In the genomic region with DNA sequence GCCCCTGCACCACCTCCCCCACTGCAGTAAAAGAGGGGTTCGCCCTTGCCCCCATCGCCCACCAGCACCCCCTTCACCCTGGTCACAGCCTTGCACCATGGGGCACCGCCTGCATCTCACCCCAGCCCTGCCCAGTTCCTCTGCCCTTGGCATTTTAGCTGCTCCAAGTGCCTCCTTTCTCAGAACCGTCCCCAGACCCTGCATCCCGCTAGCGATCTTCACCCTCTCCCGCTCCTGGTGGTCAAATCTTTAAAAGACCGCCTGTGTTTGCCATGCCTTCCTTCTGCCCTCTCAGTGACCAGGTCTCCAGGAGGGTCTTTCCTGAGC, we compare ENCODE assay signal across 24 cellular contexts.
DNase-seq lines count a peak whose midpoint lies in the region; ATAC-seq and TF ChIP-seq lines count a peak whose summit lies in the region.
"Had no signal": no experiment of that assay in that cellular context is flagged by ENCODE, and none has a peak within 500 bp of the region (broad histone marks: within the 10 kb centered on the region; RNA-seq: fewer than 3 reads in every experiment).

No MANE protein-coding gene starts in this region.

- H4K20me1 ChIP-seq in neural progenitor cell (ENCODE audit: low read depth), result no peaks in the 10 kb centered on the region

- no peak for TF ChIP-seq EP300 in upper lobe of left lung (IDR thresholded peaks at IDR 0.05)

- H3K9me3 ChIP-seq in breast epithelium (no peaks in the 10 kb centered on the region), neural progenitor cell (ENCODE audit: low read depth) (no peaks in the 10 kb centered on the region), upper lobe of left lung (no peaks in the 10 kb centered on the region)
- H3K9me3 ChIP-seq: vagina had no signal

- BruUV-seq in MCF 10A (replicated peaks; lab: Mats Ljungman, UMichigan), result no TSS peak

- H3K36me3 ChIP-seq in breast epithelium, result no peaks in the 10 kb centered on the region
- no peaks in the 10 kb centered on the region for H3K36me3 ChIP-seq in neural progenitor cell
- no peaks in the 10 kb centered on the region for H3K36me3 ChIP-seq in upper lobe of left lung
- H3K36me3 ChIP-seq: vagina had no signal

- TF ChIP-seq POLR2A in breast epithelium (IDR thresholded peaks at IDR 0.05) (no peak), upper lobe of left lung (IDR thresholded peaks at IDR 0.05) (no peak)

- H3F3A ChIP-seq in neural progenitor cell (ENCODE audit: low read depth), result no peaks in the 10 kb centered on the region

- H3K27ac ChIP-seq in breast epithelium, result peak overlapping the region in 1 of 2 donors; percentile 72
- H3K27ac ChIP-seq in neural progenitor cell, result no peak overlapping the region
- peak overlapping the region in 3 of 4 donors; percentile 41 to 56 (median 53) for H3K27ac ChIP-seq in upper lobe of left lung
- H3K27ac ChIP-seq: SK-N-MC, vagina had no signal

- peaks cover 16% of the 10 kb centered on the region for H3K4me1 Mint-ChIP-seq in MCF 10A (ENCODE audit: insufficient read depth, unreplicated experiment)
- peaks cover 33% of the 10 kb centered on the region for H3K4me1 Mint-ChIP-seq in chondrocyte (ENCODE audit: low read depth)
- peaks cover 25% of the 10 kb centered on the region for H3K4me1 Mint-ChIP-seq in neural progenitor cell
- H3K4me1 Mint-ChIP-seq: immature natural killer cell; stimulated activated effector memory CD8-positive, alpha-beta T cell treated with anti-CD3 and anti-CD28 coated beads, Interleukin-12 subunit alpha, Interleukin-12 subunit beta, amount 100 ng/mL, for 72 hours had no signal

- H3K27me3 Mint-ChIP-seq in MCF 10A (ENCODE audit: insufficient read depth, unreplicated experiment), result no peaks in the 10 kb centered on the region
- no peaks in the 10 kb centered on the region for H3K27me3 Mint-ChIP-seq in chondrocyte (ENCODE audit: low read depth)
- peaks cover 15% of the 10 kb centered on the region for H3K27me3 Mint-ChIP-seq in neural progenitor cell (ENCODE audit: insufficient read depth, low read depth)

- H3K27me3 ChIP-seq in breast epithelium (no peaks in the 10 kb centered on the region), neural progenitor cell (no peaks in the 10 kb centered on the region), upper lobe of left lung (no peaks in the 10 kb centered on the region)
- H3K27me3 ChIP-seq: vagina had no signal

- CTCF ChIA-PET in MCF 10A (lab: Yijun Ruan, JAX), result interaction anchor here (0.6 to 1.1 kb wide), 3 partner anchors 14 to 174 kb away, joined by 4 read pairs; no protein-coding TSS in a partner anchor

- peak overlapping the region in 2 of 3 donors; percentile 36 to 52 for H3K4me3 ChIP-seq in breast epithelium
- H3K4me3 ChIP-seq in neural progenitor cell, result no peak overlapping the region
- H3K4me3 ChIP-seq in upper lobe of left lung, result peak overlapping the region in 3 of 4 donors; percentile 22 to 41 (median 26)
- H3K4me3 ChIP-seq: SK-N-MC, vagina had no signal

- no peak for TF ChIP-seq CTCF in breast epithelium (IDR thresholded peaks at IDR 0.05)
- no peak for TF ChIP-seq CTCF in MCF 10A (IDR thresholded peaks at IDR 0.05; ENCODE audit: unreplicated experiment)
- TF ChIP-seq CTCF in chondrocyte (IDR thresholded peaks at IDR 0.05), result no peak
- TF ChIP-seq CTCF in neural progenitor cell (IDR thresholded peaks at IDR 0.05), result no peak
- TF ChIP-seq CTCF in upper lobe of left lung (IDR thresholded peaks at IDR 0.05), result no peak

- no peaks in the 10 kb centered on the region for H3K36me3 Mint-ChIP-seq in MCF 10A (ENCODE audit: insufficient read depth, unreplicated experiment)
- no peaks in the 10 kb centered on the region for H3K36me3 Mint-ChIP-seq in chondrocyte (ENCODE audit: low read depth)
- no peaks in the 10 kb centered on the region for H3K36me3 Mint-ChIP-seq in neural progenitor cell
- H3K36me3 Mint-ChIP-seq: immature natural killer cell; stimulated activated effector memory CD8-positive, alpha-beta T cell treated with anti-CD3 and anti-CD28 coated beads, Interleukin-12 subunit alpha, Interleukin-12 subunit beta, amount 100 ng/mL, for 72 hours had no signal

- no peak overlapping the region for H3K4me2 ChIP-seq in neural progenitor cell

- no peak overlapping the region for H3K4me3 Mint-ChIP-seq in MCF 10A (ENCODE audit: unreplicated experiment)
- H3K4me3 Mint-ChIP-seq in chondrocyte (ENCODE audit: unreplicated experiment), result no peak overlapping the region
- H3K4me3 Mint-ChIP-seq in neural progenitor cell, result no peak overlapping the region
- H3K4me3 Mint-ChIP-seq: immature natural killer cell; neural crest cell; stimulated activated effector memory CD8-positive, alpha-beta T cell treated with anti-CD3 and anti-CD28 coated beads, Interleukin-12 subunit alpha, Interleukin-12 subunit beta, amount 100 ng/mL, for 72 hours had no signal

- H3K79me2 ChIP-seq in neural progenitor cell (ENCODE audit: low read depth), result no peaks in the 10 kb centered on the region

- no peak overlapping the region for H3K9ac ChIP-seq in neural progenitor cell

- no peak for DNase-seq in breast epithelium (ENCODE audit: low spot score in 2 of 2)
- no peak for DNase-seq in MCF 10A (ENCODE audit: unreplicated experiment)
- peak; percentile 67 for DNase-seq in chondrocyte (ENCODE audit: low spot score)
- no peak for DNase-seq in neural progenitor cell (ENCODE audit: low spot score)
- DNase-seq in upper lobe of left lung, result no peak
- no peak for DNase-seq in HPDE6-E6E7 (ENCODE audit: extremely low spot score)
- no peak for DNase-seq in NCI-H1930 (lab: John Stamatoyannopoulos, UW)
- DNase-seq: activated CD4-positive, alpha-beta T cell treated with anti-CD3 and anti-CD28 coated beads for 48 hours; C1 segment of cervical spinal cord; effector CD4-positive, alpha-beta T cell; foreskin fibroblast; immature natural killer cell; left ventricle myocardium superior; NCI-H1048; NCI-H187 treated with DMSO at 0.1 percent for 48 hours; RPMI8226; small intestine; stimulated activated CD4-positive, alpha-beta T cell treated with anti-CD3 and anti-CD28 coated beads, Interleukin-2, amount 100 ng/mL, for 24 hours had no signal

- POLR2A ChIA-PET in MCF 10A (lab: Yijun Ruan, JAX), result interaction anchor here (0.7 to 2.4 kb wide), 9 partner anchors 10 to 181 kb away, joined by 3 to 9 read pairs (median 5); no protein-coding TSS in a partner anchor

- ATAC-seq in upper lobe of left lung (ENCODE audit: low FRiP score in 2 of 2) (no peak), HG03342 (IDR thresholded peaks at IDR 0.05; ENCODE audit: unreplicated experiment) (no peak)
- ATAC-seq: left ventricle myocardium superior; stimulated activated effector memory CD8-positive, alpha-beta T cell treated with anti-CD3 and anti-CD28 coated beads, Interleukin-12 subunit alpha, Interleukin-12 subunit beta, amount 100 ng/mL, for 72 hours had no signal

- 64 to 70% methylated on average over 8 of the region's 8 CpGs for WGBS in upper lobe of left lung, 2 donors

- H3K4me1 ChIP-seq in breast epithelium (peaks cover 5 to 10% of the 10 kb centered on the region in 2 donors), neural progenitor cell (peaks cover 12% of the 10 kb centered on the region), upper lobe of left lung (peaks cover 11 to 23% (median 20%) of the 10 kb centered on the region in 4 donors)

- H3K9me3 Mint-ChIP-seq in MCF 10A (ENCODE audit: unreplicated experiment) (no peaks in the 10 kb centered on the region), chondrocyte (ENCODE audit: low read depth) (no peaks in the 10 kb centered on the region), neural progenitor cell (peaks cover 2% of the 10 kb centered on the region)
- H3K9me3 Mint-ChIP-seq: activated T-helper 2 cell treated with anti-CD3 and anti-CD28 coated beads, Interferon-gamma antibody, Interleukin-2, Interleukin-4, amounts not matched to agents 10 μg/mL and 5 μg/mL and 100 μg/mL, durations not matched to agents 14 hours and 24 hours and 36 hours; immature natural killer cell; neural crest cell; stimulated activated effector memory CD8-positive, alpha-beta T cell treated with anti-CD3 and anti-CD28 coated beads, Interleukin-12 subunit alpha, Interleukin-12 subunit beta, amount 100 ng/mL, for 72 hours had no signal

- intact Hi-C loops in breast epithelium (cut with DNase I; ENCODE audit: low total_unique reads), result no loop called here
- intact Hi-C loops in MCF 10A (cut with micrococcal nuclease), result no loop called here

- no peak overlapping the region for H3K27ac Mint-ChIP-seq in MCF 10A (ENCODE audit: low read depth, unreplicated experiment)
- no peak overlapping the region for H3K27ac Mint-ChIP-seq in chondrocyte (ENCODE audit: unreplicated experiment)
- peak overlapping the region; percentile 51 for H3K27ac Mint-ChIP-seq in neural progenitor cell
- H3K27ac Mint-ChIP-seq: activated T-helper 2 cell treated with anti-CD3 and anti-CD28 coated beads, Interferon-gamma antibody, Interleukin-2, Interleukin-4, amounts not matched to agents 10 μg/mL and 5 μg/mL and 100 μg/mL, durations not matched to agents 14 hours and 24 hours and 36 hours; immature natural killer cell; stimulated activated effector memory CD8-positive, alpha-beta T cell treated with anti-CD3 and anti-CD28 coated beads, Interleukin-12 subunit alpha, Interleukin-12 subunit beta, amount 100 ng/mL, for 72 hours had no signal

- no peak overlapping the region for H2AFZ ChIP-seq in neural progenitor cell (replicated peaks)
